16 cellular contexts compared by ENCODE assay signal in the genomic region with DNA sequence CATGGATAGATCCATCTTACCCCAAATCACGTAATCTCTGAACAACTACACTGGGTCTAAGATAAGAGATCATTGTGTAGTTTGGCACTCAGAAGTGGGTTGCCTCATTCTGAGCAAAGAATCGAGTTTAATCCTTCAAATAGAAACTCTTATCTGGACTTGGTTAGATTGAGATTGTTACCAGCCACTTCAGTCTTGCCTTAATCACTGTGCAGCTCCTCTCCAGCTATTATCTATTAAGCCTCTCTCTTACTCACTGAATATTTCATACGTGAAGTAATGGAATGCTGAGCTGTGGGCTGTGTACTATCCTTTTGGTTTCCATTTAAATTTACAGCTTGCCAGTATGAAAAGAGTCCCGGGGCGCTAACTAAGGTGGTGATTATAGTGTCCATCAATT.
A peak's percentile ranks its signal among the peaks of the same experiment; 100 is the strongest.
DNase-seq lines count a peak whose midpoint lies in the region; ATAC-seq, FAIRE-seq and TF ChIP-seq lines count a peak whose summit lies in the region.
"Had no signal": no experiment of that assay in that cellular context is flagged by ENCODE, and none has a peak within 500 bp of the region (broad histone marks: within the 10 kb centered on the region; RNA-seq: fewer than 3 reads in every experiment).

No MANE protein-coding gene starts in this region.

- peaks cover 10% of the 10 kb centered on the region for H3K9me3 Mint-ChIP-seq in neural crest cell
- no peaks in the 10 kb centered on the region for H3K9me3 Mint-ChIP-seq in osteocyte (ENCODE audit: unreplicated experiment)
- H3K9me3 Mint-ChIP-seq: activated CD4-positive, alpha-beta memory T cell treated with anti-CD3 and anti-CD28 coated beads for 36 hours had no signal

- H3K27ac Mint-ChIP-seq in neural crest cell (ENCODE audit: unreplicated experiment): peak overlapping the region; percentile 85
- H3K27ac Mint-ChIP-seq in osteocyte (ENCODE audit: unreplicated experiment): no peak overlapping the region
- H3K27ac Mint-ChIP-seq: activated CD4-positive, alpha-beta memory T cell treated with anti-CD3 and anti-CD28 coated beads for 36 hours; natural killer cell had no signal

- H3K4me3 Mint-ChIP-seq in neural crest cell (no peak overlapping the region), osteocyte (ENCODE audit: unreplicated experiment) (no peak overlapping the region)
- H3K4me3 Mint-ChIP-seq: activated CD4-positive, alpha-beta memory T cell treated with anti-CD3 and anti-CD28 coated beads for 36 hours; natural killer cell had no signal

- H3K27me3 Mint-ChIP-seq in neural crest cell (ENCODE audit: low read depth): no peaks in the 10 kb centered on the region
- peaks cover 12% of the 10 kb centered on the region for H3K27me3 Mint-ChIP-seq in osteocyte (ENCODE audit: unreplicated experiment)
- H3K27me3 Mint-ChIP-seq: activated CD4-positive, alpha-beta memory T cell treated with anti-CD3 and anti-CD28 coated beads for 36 hours had no signal

- TF ChIP-seq CTCF in neural crest cell (conservative IDR thresholded peaks at IDR 0.05): no peak
- no peak for TF ChIP-seq CTCF in osteocyte (IDR thresholded peaks at IDR 0.05)

- DNase-seq in AG08395 (ENCODE audit: low spot score): peak; percentile 66
- peak; percentile 44 for DNase-seq in RCC 7860 (ENCODE audit: low spot score)
- peak; percentile 40 for DNase-seq in fibroblast of peridontal ligament (ENCODE audit: extremely low read depth)
- no peak for DNase-seq in neural crest cell (ENCODE audit: low read depth, low spot score)
- no peak for DNase-seq in activated CD8-positive, alpha-beta memory T cell treated with anti-CD3 and anti-CD28 coated beads, Interleukin-2, amount 50 U/mL, for 48 hours
- no peak for DNase-seq in osteocyte (ENCODE audit: extremely low spot score, unreplicated experiment)
- DNase-seq in stimulated activated naive CD8-positive, alpha-beta T cell treated with anti-CD3 and anti-CD28 coated beads, Interleukin-15, Interleukin-2, amounts not matched to agents 100 U/mL and 50 U/mL, for 24 hours: no peak
- no peak for DNase-seq in mucosa of gallbladder (ENCODE audit: low spot score)
- DNase-seq: activated CD4-positive, alpha-beta memory T cell treated with anti-CD3 and anti-CD28 coated beads for 36 hours; activated gamma-delta T cell; caudate nucleus; erythroblast; natural killer cell; stimulated activated CD4-positive, alpha-beta T cell treated with anti-CD3 and anti-CD28 coated beads, Interleukin-12 subunit alpha, Interleukin-12 subunit beta, amount 100 ng/mL, for 4 hours; T1000; uterus had no signal

- FAIRE-seq in RCC 7860 (lab: Jason Lieb, UNC): no peak

- no peak for ATAC-seq in stimulated activated naive CD8-positive, alpha-beta T cell treated with anti-CD3 and anti-CD28 coated beads, Interleukin-15, Interleukin-2, amounts not matched to agents 100 U/mL and 50 U/mL, for 24 hours

- H3K4me1 Mint-ChIP-seq in neural crest cell (peaks cover 29% of the 10 kb centered on the region), osteocyte (ENCODE audit: unreplicated experiment) (no peaks in the 10 kb centered on the region)
- H3K4me1 Mint-ChIP-seq: natural killer cell had no signal

- H3K36me3 Mint-ChIP-seq in neural crest cell (ENCODE audit: low read depth) (peaks cover 26% of the 10 kb centered on the region), osteocyte (ENCODE audit: unreplicated experiment) (no peaks in the 10 kb centered on the region)
- H3K36me3 Mint-ChIP-seq: activated CD4-positive, alpha-beta memory T cell treated with anti-CD3 and anti-CD28 coated beads for 36 hours; natural killer cell had no signal

Comparison
In these comparisons a context has a peak if more than half of its experiments do, and no peak if none do; other contexts are left out.
1. DNase-seq: peak in AG08395 (single experiment), RCC 7860 (single experiment) and fibroblast of peridontal ligament (single experiment); none in neural crest cell (single experiment), activated CD8-positive, alpha-beta memory T cell treated with anti-CD3 and anti-CD28 coated beads, Interleukin-2, amount 50 U/mL, for 48 hours (single experiment), osteocyte (single experiment), stimulated activated naive CD8-positive, alpha-beta T cell treated with anti-CD3 and anti-CD28 coated beads, Interleukin-15, Interleukin-2, amounts not matched to agents 100 U/mL and 50 U/mL, for 24 hours (single experiment) and mucosa of gallbladder (single experiment).